Comparison of ENCODE assay signal across 8 cellular contexts in the genomic region with DNA sequence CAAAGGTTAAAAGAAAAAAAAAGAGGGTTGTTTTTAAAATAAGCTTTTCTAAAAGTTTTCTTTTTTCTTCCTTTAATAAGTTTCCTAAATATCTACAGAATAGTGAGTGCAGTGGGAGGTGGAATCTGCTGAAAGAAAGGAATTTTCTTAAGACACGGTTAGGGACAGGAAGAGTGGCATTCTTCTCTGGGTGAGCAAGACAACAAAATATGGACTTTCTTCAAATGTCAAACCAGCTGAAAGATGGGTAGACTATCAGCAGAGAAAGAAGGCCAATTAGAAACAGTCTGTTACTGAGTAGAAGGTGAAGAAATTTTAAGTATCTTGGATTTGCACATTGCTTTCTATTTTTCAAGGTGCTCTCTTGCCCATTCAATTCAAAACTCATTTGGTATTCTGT.
"Had no signal": no experiment of that assay in that cellular context is flagged by ENCODE, and none has a peak within 500 bp of the region (broad histone marks: within the 10 kb centered on the region; RNA-seq: fewer than 3 reads in every experiment).

No MANE protein-coding gene starts in this region.

- H3K4me2 ChIP-seq: GM23338 had no signal

- H3K4me3 ChIP-seq: GM23338, K562 had no signal

- FAIRE-seq: H1, H54, HepG2, K562 had no signal

- H2AFZ ChIP-seq: GM23338 had no signal

- DNase-seq: H9, IMR-90, KG1 had no signal
